ENCODE assay signal across 20 cellular contexts in genomic region chr2:25115902-25116301, GRCh38.
DNase-seq lines count a peak whose midpoint lies in the region; ATAC-seq and TF ChIP-seq lines count a peak whose summit lies in the region.
"Had no signal": no experiment of that assay in that cellular context is flagged by ENCODE, and none has a peak within 500 bp of the region (broad histone marks: within the 10 kb centered on the region; RNA-seq: fewer than 3 reads in every experiment).

No MANE protein-coding gene starts in this region.

- H3K4me3 ChIP-seq in fibroblast of pulmonary artery (replicated peaks; ENCODE audit: low read depth, low read length) = no peak overlapping the region
- no peak overlapping the region for H3K4me3 ChIP-seq in skeletal muscle cell (ENCODE audit: low read depth, low read length)
- H3K4me3 ChIP-seq: transverse colon had no signal

- DNase-seq in GM03348 (ENCODE audit: low spot score) (peak; percentile 44), SW480 (ENCODE audit: low spot score) (peak; percentile 70), fibroblast of pulmonary artery (ENCODE audit: low read depth) (peak; percentile 54), skeletal muscle cell (ENCODE audit: low read depth) (peak; percentile 15), NCI-H510A (lab: John Stamatoyannopoulos, UW) (no peak)
- no peak for DNase-seq in activated naive CD4-positive, alpha-beta T cell treated with anti-CD3 and anti-CD28 coated beads, Interleukin-2, amount 50 U/mL, for 16 hours
- DNase-seq: activated CD4-positive, CD25-positive, alpha-beta regulatory T cell; amygdala; cortex of kidney; immature natural killer cell; NCI-H1694 treated with DMSO at 0.1 percent for 48 hours; NCI-H446; nephron progenitor cell; SHP77 treated with DMSO at 0.1 percent for 48 hours; stimulated activated CD4-positive, alpha-beta T cell treated with anti-CD3 and anti-CD28 coated beads, Interleukin-15, amount 100 ng/mL, for 24 hours; stimulated activated naive B cell treated with anti-CD40 and anti-IgM and Interleukin-4, amounts not matched to agents 10 μg/mL and 1 μg/mL and 100 μg/mL, for 72 hours; T-helper 2 cell; transverse colon had no signal

- ATAC-seq in GM19395 (IDR thresholded peaks at IDR 0.05; ENCODE audit: unreplicated experiment) = no peak
- ATAC-seq: activated T-helper 17 cell treated with anti-CD3 and anti-CD28 coated beads, Interleukin-2, amount 50 U/mL, for 72 hours; stimulated activated naive B cell treated with anti-CD40 and anti-IgM and Interleukin-4, amounts not matched to agents 10 μg/mL and 1 μg/mL and 100 μg/mL, for 72 hours had no signal

- TF ChIP-seq CTCF in fibroblast of pulmonary artery (IDR thresholded peaks at IDR 0.05; ENCODE audit: low read length, missing control alignments) = no peak

Comparison
In these comparisons a context has a peak if more than half of its experiments do, and no peak if none do; other contexts are left out.
1. DNase-seq: peak in GM03348 (single experiment), SW480 (single experiment), fibroblast of pulmonary artery (single experiment) and skeletal muscle cell (single experiment); none in NCI-H510A (single experiment) and activated naive CD4-positive, alpha-beta T cell treated with anti-CD3 and anti-CD28 coated beads, Interleukin-2, amount 50 U/mL, for 16 hours (single experiment).